Comparison of ENCODE assay signal across 10 cellular contexts in genomic region chr2:52976132-52976949, GRCh38.
DNase-seq lines count a peak whose midpoint lies in the region; ATAC-seq and TF ChIP-seq lines count a peak whose summit lies in the region.
"Had no signal": no experiment of that assay in that cellular context is flagged by ENCODE, and none has a peak within 500 bp of the region (broad histone marks: within the 10 kb centered on the region; RNA-seq: fewer than 3 reads in every experiment).

No MANE protein-coding gene starts in this region.

- H3K4me3 ChIP-seq in right lobe of liver = no peak overlapping the region
- no peak overlapping the region for H3K4me3 ChIP-seq in CD4-positive, alpha-beta memory T cell (ENCODE audit: low read length in 2 of 2)
- H3K4me3 ChIP-seq: adrenal gland had no signal

- TF ChIP-seq CTCF in GM12872 (IDR thresholded peaks at IDR 0.05; ENCODE audit: insufficient read depth, low read depth, low read length) (peak; percentile 57), WTC11 (IDR thresholded peaks at IDR 0.05) (peak; percentile 19; the same call in 1 of the 2 replicates), right lobe of liver (IDR thresholded peaks at IDR 0.05) (peak; percentile 41 to 52 (median 45))

- CTCF ChIA-PET in WTC11 (lab: Charles Lee) = interaction anchor here (0.6 to 1.8 kb wide), 6 partner anchors 11 to 301 kb away, joined by 3 to 9 read pairs (median 3); no protein-coding TSS in a partner anchor
- CTCF ChIA-PET in CD4-positive, alpha-beta memory T cell (lab: Charles Lee; ENCODE audit: partially characterized antibody) = no interaction called here

- no peaks in the 10 kb centered on the region for H3K9me3 Mint-ChIP-seq in WTC11
- no peaks in the 10 kb centered on the region for H3K9me3 Mint-ChIP-seq in activated T-helper 1 cell treated with anti-CD3 and anti-CD28 coated beads, Interleukin-12 subunit alpha, Interleukin-12 subunit beta, Interleukin-2, Interleukin-4 antibody, amounts not matched to agents 30 ng/mL and 10 ng/mL and 1 ng/mL, durations not matched to agents 14 hours and 24 hours and 36 hours
- H3K9me3 Mint-ChIP-seq in CD4-positive, alpha-beta memory T cell = peaks cover 0 to 3% (median 0%) of the 10 kb centered on the region in 8 donors

- no peak overlapping the region for H3K27ac ChIP-seq in right lobe of liver
- H3K27ac ChIP-seq in CD4-positive, alpha-beta memory T cell (ENCODE audit: low read depth, low read length) = no peak overlapping the region
- H3K27ac ChIP-seq: adrenal gland, HL-60 had no signal

- 49% methylated on average over 2 of the region's 2 CpGs for WGBS in right lobe of liver (ENCODE audit: insufficient coverage, low coverage, low lambda C conversion rate, missing lambda C conversion rate)

- H3K9me3 ChIP-seq in right lobe of liver = no peaks in the 10 kb centered on the region
- no peaks in the 10 kb centered on the region for H3K9me3 ChIP-seq in CD4-positive, alpha-beta memory T cell (ENCODE audit: control insufficient read depth in 1 of 2, low read length in 2 of 2)
- H3K9me3 ChIP-seq: adrenal gland had no signal

- ATAC-seq in HG03432 (IDR thresholded peaks at IDR 0.05; ENCODE audit: unreplicated experiment) (peak; percentile 78), WTC11 (peak; percentile 98), right lobe of liver (peak; percentile 51 to 70 (median 58)), GM19035 (IDR thresholded peaks at IDR 0.05; ENCODE audit: unreplicated experiment) (no peak)

- POLR2A ChIA-PET in WTC11 (lab: Charles Lee) = no interaction called here
- POLR2A ChIA-PET in CD4-positive, alpha-beta memory T cell (lab: Charles Lee; ENCODE audit: partially characterized antibody) = no interaction called here

- H3K27ac Mint-ChIP-seq in WTC11 = no peak overlapping the region
- no peak overlapping the region for H3K27ac Mint-ChIP-seq in activated T-helper 1 cell treated with anti-CD3 and anti-CD28 coated beads, Interleukin-12 subunit alpha, Interleukin-12 subunit beta, Interleukin-2, Interleukin-4 antibody, amounts not matched to agents 30 ng/mL and 10 ng/mL and 1 ng/mL, durations not matched to agents 14 hours and 24 hours and 36 hours
- no peak overlapping the region for H3K27ac Mint-ChIP-seq in CD4-positive, alpha-beta memory T cell

- no peak overlapping the region for H3K4me3 Mint-ChIP-seq in WTC11
- no peak overlapping the region for H3K4me3 Mint-ChIP-seq in activated T-helper 1 cell treated with anti-CD3 and anti-CD28 coated beads, Interleukin-12 subunit alpha, Interleukin-12 subunit beta, Interleukin-2, Interleukin-4 antibody, amounts not matched to agents 30 ng/mL and 10 ng/mL and 1 ng/mL, durations not matched to agents 14 hours and 24 hours and 36 hours
- no peak overlapping the region for H3K4me3 Mint-ChIP-seq in CD4-positive, alpha-beta memory T cell

- H3K27me3 ChIP-seq in right lobe of liver = no peaks in the 10 kb centered on the region
- no peaks in the 10 kb centered on the region for H3K27me3 ChIP-seq in CD4-positive, alpha-beta memory T cell (ENCODE audit: insufficient read depth, low read length)
- H3K27me3 ChIP-seq: adrenal gland had no signal

- peak; percentile 62 for DNase-seq in WTC11 (ENCODE audit: low spot score)
- DNase-seq in right lobe of liver = no peak
- no peak for DNase-seq in activated T-helper 1 cell treated with anti-CD3 and anti-CD28 coated beads, Interleukin-12 subunit alpha, Interleukin-12 subunit beta, Interleukin-2, Interleukin-4 antibody, amounts not matched to agents 30 ng/mL and 10 ng/mL and 1 ng/mL, durations not matched to agents 14 hours and 24 hours and 36 hours (ENCODE audit: low spot score)
- DNase-seq in CD4-positive, alpha-beta memory T cell = no peak
- no peak for DNase-seq in T1000 (lab: John Stamatoyannopoulos, UW)

- no peaks in the 10 kb centered on the region for H3K36me3 Mint-ChIP-seq in WTC11
- H3K36me3 Mint-ChIP-seq in activated T-helper 1 cell treated with anti-CD3 and anti-CD28 coated beads, Interleukin-12 subunit alpha, Interleukin-12 subunit beta, Interleukin-2, Interleukin-4 antibody, amounts not matched to agents 30 ng/mL and 10 ng/mL and 1 ng/mL, durations not matched to agents 14 hours and 24 hours and 36 hours (ENCODE audit: low read depth) = no peaks in the 10 kb centered on the region
- no peaks in the 10 kb centered on the region for H3K36me3 Mint-ChIP-seq in CD4-positive, alpha-beta memory T cell

- H3K4me1 ChIP-seq in right lobe of liver = no peaks in the 10 kb centered on the region
- H3K4me1 ChIP-seq in CD4-positive, alpha-beta memory T cell (ENCODE audit: insufficient read depth, low read length) = no peaks in the 10 kb centered on the region
- H3K4me1 ChIP-seq: adrenal gland had no signal

- no peaks in the 10 kb centered on the region for H3K27me3 Mint-ChIP-seq in WTC11 (ENCODE audit: low read depth)
- no peaks in the 10 kb centered on the region for H3K27me3 Mint-ChIP-seq in activated T-helper 1 cell treated with anti-CD3 and anti-CD28 coated beads, Interleukin-12 subunit alpha, Interleukin-12 subunit beta, Interleukin-2, Interleukin-4 antibody, amounts not matched to agents 30 ng/mL and 10 ng/mL and 1 ng/mL, durations not matched to agents 14 hours and 24 hours and 36 hours (ENCODE audit: insufficient read depth)
- H3K27me3 Mint-ChIP-seq in CD4-positive, alpha-beta memory T cell = no peaks in the 10 kb centered on the region

- no peaks in the 10 kb centered on the region for H3K36me3 ChIP-seq in right lobe of liver
- H3K36me3 ChIP-seq in CD4-positive, alpha-beta memory T cell (ENCODE audit: insufficient read depth, low read length) = no peaks in the 10 kb centered on the region
- H3K36me3 ChIP-seq: adrenal gland had no signal

- H3K4me1 Mint-ChIP-seq in WTC11 = peaks cover 5% of the 10 kb centered on the region; the same call in 1 of the 2 replicates
- H3K4me1 Mint-ChIP-seq in activated T-helper 1 cell treated with anti-CD3 and anti-CD28 coated beads, Interleukin-12 subunit alpha, Interleukin-12 subunit beta, Interleukin-2, Interleukin-4 antibody, amounts not matched to agents 30 ng/mL and 10 ng/mL and 1 ng/mL, durations not matched to agents 14 hours and 24 hours and 36 hours (ENCODE audit: low read depth) = no peaks in the 10 kb centered on the region
- H3K4me1 Mint-ChIP-seq in CD4-positive, alpha-beta memory T cell = no peaks in the 10 kb centered on the region

- intact Hi-C loops in right lobe of liver (cut with DNase I) = no loop called here
- intact Hi-C loops in activated T-helper 1 cell treated with anti-CD3 and anti-CD28 coated beads, Interleukin-12 subunit alpha, Interleukin-12 subunit beta, Interleukin-2, Interleukin-4 antibody, amounts not matched to agents 30 ng/mL and 10 ng/mL and 1 ng/mL, durations not matched to agents 14 hours and 24 hours and 36 hours (cut with micrococcal nuclease) = no loop called here
- intact Hi-C loops in CD4-positive, alpha-beta memory T cell (cut with micrococcal nuclease) = no loop called here

- no peak for TF ChIP-seq POLR2A in right lobe of liver (IDR thresholded peaks at IDR 0.05)

TF ChIP-seq in WTC11, 78 proteins besides CTCF, POLR2A, EP300 and RAD21 (continues in another document):
- TF ChIP-seq ZNF263 (CRISPR knock-in tag; IDR thresholded peaks at IDR 0.05; ENCODE audit: low read depth) (no peak), TEAD4 (CRISPR knock-in tag; IDR thresholded peaks at IDR 0.05) (no peak), ESRRA (CRISPR knock-in tag; IDR thresholded peaks at IDR 0.05; ENCODE audit: borderline replicate concordance) (no peak), ZMAT4 (CRISPR knock-in tag; IDR thresholded peaks at IDR 0.05) (no peak), ZNF396 (CRISPR knock-in tag; IDR thresholded peaks at IDR 0.05; ENCODE audit: borderline replicate concordance) (no peak), ZNF219 (CRISPR knock-in tag; IDR thresholded peaks at IDR 0.05; ENCODE audit: borderline replicate concordance) (no peak), FOXP4 (CRISPR knock-in tag; IDR thresholded peaks at IDR 0.05) (no peak), ZNF232 (CRISPR knock-in tag; IDR thresholded peaks at IDR 0.05) (no peak), IRF2 (CRISPR knock-in tag; IDR thresholded peaks at IDR 0.05; ENCODE audit: borderline replicate concordance, low read depth) (no peak), CREB1 (CRISPR knock-in tag; IDR thresholded peaks at IDR 0.05) (no peak)
